Comparison of ENCODE assay signal across 20 cellular contexts in the genomic region with DNA sequence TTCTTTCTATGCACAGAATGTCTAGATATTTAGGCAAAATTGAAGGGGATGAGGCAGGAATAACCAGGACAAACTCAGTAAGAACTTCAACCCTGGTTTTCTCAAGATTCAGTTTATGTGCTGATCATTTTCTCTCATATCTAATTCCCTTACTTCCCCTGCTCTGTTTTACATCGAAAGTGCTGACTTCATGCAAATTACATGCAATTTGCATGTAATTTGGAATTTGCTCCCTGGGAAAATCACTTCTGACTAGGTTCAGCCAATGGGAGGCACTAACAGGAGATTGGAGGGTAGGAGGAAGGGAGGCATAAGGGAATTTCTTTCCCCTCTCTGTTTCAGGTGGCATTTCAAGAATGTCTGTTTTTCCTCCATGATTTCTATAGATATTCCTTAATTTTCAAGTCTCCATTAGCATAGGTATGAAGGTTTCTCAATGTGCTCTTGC.
A peak's percentile ranks its signal among the peaks of the same experiment; 100 is the strongest.
DNase-seq lines count a peak whose midpoint lies in the region; ATAC-seq, FAIRE-seq and TF ChIP-seq lines count a peak whose summit lies in the region.
"Had no signal": no experiment of that assay in that cellular context is flagged by ENCODE, and none has a peak within 500 bp of the region (broad histone marks: within the 10 kb centered on the region; RNA-seq: fewer than 3 reads in every experiment).

No MANE protein-coding gene starts in this region.

- H3K79me2 ChIP-seq in PC-3 (ENCODE audit: low read length), result no peaks in the 10 kb centered on the region

- no peak overlapping the region for H3K4me3 Mint-ChIP-seq in nephron
- H3K4me3 Mint-ChIP-seq: CD8-positive, alpha-beta memory T cell had no signal

- H3K4me1 Mint-ChIP-seq in nephron, result no peaks in the 10 kb centered on the region
- H3K4me1 Mint-ChIP-seq: CD8-positive, alpha-beta memory T cell had no signal

- no peak for TF ChIP-seq POLR2A in GM12892 (IDR thresholded peaks at IDR 0.05; ENCODE audit: low read depth, low read length)

- H3K9me3 Mint-ChIP-seq in nephron, result no peaks in the 10 kb centered on the region
- H3K9me3 Mint-ChIP-seq: CD8-positive, alpha-beta memory T cell had no signal

- CTCF ChIA-PET in A673 (lab: Charles Lee) (no interaction called here), PC-3 (lab: Charles Lee) (no interaction called here)

- H3K9me2 ChIP-seq in PC-3 (replicated peaks; ENCODE audit: low read length), result no peaks in the 10 kb centered on the region

- H3K4me1 ChIP-seq in A673 (ENCODE audit: insufficient read depth, low read length, poor library complexity, severe bottlenecking) (peaks cover 79% of the 10 kb centered on the region), PC-3 (ENCODE audit: insufficient read depth, low read length) (no peaks in the 10 kb centered on the region)
- H3K4me1 ChIP-seq: BLaER1 had no signal

- H3K9ac ChIP-seq in SK-N-MC (ENCODE audit: insufficient read length) (no peak overlapping the region), PC-3 (ENCODE audit: low read length) (no peak overlapping the region)
- H3K9ac ChIP-seq: BLaER1 had no signal

- ATAC-seq in PC-3, result no peak

- TF ChIP-seq CTCF in A673 (conservative IDR thresholded peaks at IDR 0.05; ENCODE audit: low read depth, low read length) (no peak), nephron (IDR thresholded peaks at IDR 0.05; ENCODE audit: unreplicated experiment in 3 of 3) (no peak), PC-3 (conservative IDR thresholded peaks at IDR 0.05; ENCODE audit: low read depth, low read length) (no peak)

- H3K36me3 ChIP-seq in A673 (ENCODE audit: insufficient read depth, low read length, poor library complexity, severe bottlenecking), result peaks cover 39% of the 10 kb centered on the region
- peaks cover 18% of the 10 kb centered on the region for H3K36me3 ChIP-seq in SK-N-MC (ENCODE audit: insufficient read depth, low read length)
- no peaks in the 10 kb centered on the region for H3K36me3 ChIP-seq in PC-3 (ENCODE audit: low read depth, low read length)
- H3K36me3 ChIP-seq: BLaER1 had no signal

- no peak overlapping the region for H2AFZ ChIP-seq in PC-3 (ENCODE audit: low read length)

- H4K20me1 ChIP-seq in PC-3 (ENCODE audit: low read length), result no peaks in the 10 kb centered on the region
- H4K20me1 ChIP-seq: BLaER1 had no signal

- FAIRE-seq in GM12892 (lab: Jason Lieb, UNC), result no peak

- H3K4me2 ChIP-seq in PC-3 (ENCODE audit: low read length), result no peak overlapping the region
- H3K4me2 ChIP-seq: BLaER1 had no signal

- H3K36me3 Mint-ChIP-seq in nephron (ENCODE audit: low read depth), result no peaks in the 10 kb centered on the region
- H3K36me3 Mint-ChIP-seq: CD8-positive, alpha-beta memory T cell had no signal

- H3F3A ChIP-seq in PC-3 (ENCODE audit: low read length, unreplicated experiment), result no peaks in the 10 kb centered on the region

- peak overlapping the region; percentile 40 to 79 (median 79) for H3K27ac Mint-ChIP-seq in nephron
- H3K27ac Mint-ChIP-seq: CD8-positive, alpha-beta memory T cell had no signal

- BruUV-seq in A673 (replicated peaks; lab: Mats Ljungman, UMichigan) (no TSS peak), PC-3 (replicated peaks; lab: Mats Ljungman, UMichigan) (no TSS peak)

- POLR2A ChIA-PET in A673 (lab: Charles Lee; ENCODE audit: low non-redundant PET) (no interaction called here), PC-3 (lab: Charles Lee; ENCODE audit: unreplicated experiment) (no interaction called here)

- H3K27me3 ChIP-seq in A673 (replicated peaks; ENCODE audit: insufficient read depth, low read depth, low read length, poor library complexity), result no peaks in the 10 kb centered on the region
- H3K27me3 ChIP-seq in PC-3 (ENCODE audit: low read length), result peaks cover 32% of the 10 kb centered on the region
- H3K27me3 ChIP-seq: BLaER1 had no signal

- intact Hi-C loops in A673 (cut with micrococcal nuclease; ENCODE audit: unreplicated experiment), result no loop called here
- intact Hi-C loops in PC-3 (cut with micrococcal nuclease), result no loop called here

- H3K9me3 ChIP-seq in A673 (ENCODE audit: low read depth, low read length, poor library complexity, severe bottlenecking), result no peaks in the 10 kb centered on the region
- H3K9me3 ChIP-seq in SK-N-MC (ENCODE audit: low read depth, low read length), result no peaks in the 10 kb centered on the region
- H3K9me3 ChIP-seq in PC-3 (ENCODE audit: low read length), result no peaks in the 10 kb centered on the region
- H3K9me3 ChIP-seq: BLaER1 had no signal

- H3K27me3 Mint-ChIP-seq in nephron (ENCODE audit: low read depth), result no peaks in the 10 kb centered on the region

- DNase-seq in A673 (ENCODE audit: low spot score), result peak; percentile 62
- DNase-seq in SK-N-MC (ENCODE audit: low read depth, low spot score), result peak; percentile 71
- peak; percentile 23 for DNase-seq in iPS DF 19.7 (ENCODE audit: low read depth, low spot score)
- DNase-seq in NCI-H446 treated with DMSO at 0.1 percent for 48 hours (lab: John Stamatoyannopoulos, UW), result no peak
- DNase-seq in PC-3, result no peak
- no peak for DNase-seq in mesenteric fat pad (ENCODE audit: low spot score)
- no peak for DNase-seq in GM12892 (ENCODE audit: insufficient read length)
- DNase-seq: 8988T; CD8-positive, alpha-beta memory T cell; DMS79 treated with DMSO at 0.1 percent for 48 hours; GOT3; NCI-H1092; NCI-H146; NCI-H2081 treated with DMSO at 0.1 percent for 48 hours; NCI-H524 treated with DMSO at 0.1 percent for 48 hours; OCI-M1; RPMI8226; SIG-M5 had no signal

- no peak overlapping the region for H3K4me3 ChIP-seq in A673 (ENCODE audit: low read depth, low read length, poor library complexity, severe bottlenecking)
- peak overlapping the region; percentile 37 for H3K4me3 ChIP-seq in SK-N-MC
- no peak overlapping the region for H3K4me3 ChIP-seq in PC-3 (ENCODE audit: low read length)
- H3K4me3 ChIP-seq: BLaER1 had no signal

- H3K27ac ChIP-seq in A673 (ENCODE audit: low read depth, low read length, poor library complexity, severe bottlenecking) (peak overlapping the region; percentile 52), SK-N-MC (peak overlapping the region; percentile 87), PC-3 (ENCODE audit: low read length) (no peak overlapping the region)
- H3K27ac ChIP-seq: BLaER1 had no signal

Comparison
In these comparisons a context has a peak if more than half of its experiments do, and no peak if none do; other contexts are left out.
1. DNase-seq: peak in A673 (single experiment), SK-N-MC (single experiment) and iPS DF 19.7 (single experiment); none in NCI-H446 treated with DMSO at 0.1 percent for 48 hours (single experiment), PC-3 (single experiment), mesenteric fat pad (single experiment) and GM12892 (single experiment).